9 cellular contexts compared by ENCODE assay signal in genomic region chr1:10506046-10506676, GRCh38. TPM values are rescaled to one million over a fixed set of nuclear protein-coding genes. Genes with fewer than 3 reads are reported as not detected.
DNase-seq lines count a peak whose midpoint lies in the region; ATAC-seq and TF ChIP-seq lines count a peak whose summit lies in the region.
"Not testable (repeated sequence)": the region's sequence is repeated elsewhere in the genome, so short reads cannot be mapped to it uniquely, and the experiment has no call there.
"Had no signal": no experiment of that assay in that cellular context is flagged by ENCODE, and none has a peak within 500 bp of the region (broad histone marks: within the 10 kb centered on the region; RNA-seq: fewer than 3 reads in every experiment).

No MANE protein-coding gene starts in this region.

- H3K4me1 Mint-ChIP-seq in CD4-positive, alpha-beta T cell (ENCODE audit: low read depth) = peaks cover 54% of the 10 kb centered on the region
- peaks cover 30% of the 10 kb centered on the region for H3K4me1 Mint-ChIP-seq in T-helper 17 cell
- H3K4me1 Mint-ChIP-seq in mesothelial cell of epicardium = peaks cover 42% of the 10 kb centered on the region
- peaks cover 14 to 52% (median 41%) of the 10 kb centered on the region in 4 donors for H3K4me1 Mint-ChIP-seq in naive thymus-derived CD8-positive, alpha-beta T cell
- H3K4me1 Mint-ChIP-seq in stimulated activated naive B cell treated with anti-CD40 and anti-IgM and Interleukin-4, amounts not matched to agents 10 μg/mL and 1 μg/mL and 100 μg/mL, for 72 hours = peaks cover 22 to 51% of the 10 kb centered on the region in 2 donors

- not testable (repeated sequence) for H3K27me3 ChIP-seq in CD4-positive, alpha-beta T cell (ENCODE audit: control insufficient read depth, insufficient read depth, low read length)

- not testable (repeated sequence) for H3K9me3 Mint-ChIP-seq in CD4-positive, alpha-beta T cell; mesothelial cell of epicardium; naive thymus-derived CD8-positive, alpha-beta T cell; stimulated activated naive B cell treated with anti-CD40 and anti-IgM and Interleukin-4, amounts not matched to agents 10 μg/mL and 1 μg/mL and 100 μg/mL, for 72 hours

- H3K27me3 Mint-ChIP-seq in CD4-positive, alpha-beta T cell; T-helper 17 cell; mesothelial cell of epicardium (ENCODE audit: low read depth); naive thymus-derived CD8-positive, alpha-beta T cell; stimulated activated naive B cell treated with anti-CD40 and anti-IgM and Interleukin-4, amounts not matched to agents 10 μg/mL and 1 μg/mL and 100 μg/mL, for 72 hours: not testable (repeated sequence)

- peak overlapping the region; percentile 53 for H3K27ac Mint-ChIP-seq in CD4-positive, alpha-beta T cell
- peak overlapping the region; percentile 54 for H3K27ac Mint-ChIP-seq in T-helper 17 cell
- H3K27ac Mint-ChIP-seq in mesothelial cell of epicardium = peak overlapping the region; percentile 47
- peak overlapping the region in 6 of 10 donors; percentile 19 to 70 (median 42) for H3K27ac Mint-ChIP-seq in naive thymus-derived CD8-positive, alpha-beta T cell
- peak overlapping the region; percentile 81 for H3K27ac Mint-ChIP-seq in stimulated activated naive B cell treated with anti-CD40 and anti-IgM and Interleukin-4, amounts not matched to agents 10 μg/mL and 1 μg/mL and 100 μg/mL, for 72 hours

- not testable (repeated sequence) for H3K36me3 Mint-ChIP-seq in CD4-positive, alpha-beta T cell (ENCODE audit: low read depth); T-helper 17 cell (ENCODE audit: low read depth); mesothelial cell of epicardium; stimulated activated naive B cell treated with anti-CD40 and anti-IgM and Interleukin-4, amounts not matched to agents 10 μg/mL and 1 μg/mL and 100 μg/mL, for 72 hours
- H3K36me3 Mint-ChIP-seq in naive thymus-derived CD8-positive, alpha-beta T cell = peaks cover 0 to 13% (median 0%) of the 10 kb centered on the region in 3 donors

- H3K27ac ChIP-seq in CD4-positive, alpha-beta T cell (ENCODE audit: low read depth, low read length) = not testable (repeated sequence)
- H3K27ac ChIP-seq in RWPE1 = peak overlapping the region; percentile 16; the same call in 1 of the 2 replicates

- TF ChIP-seq CTCF in CD4-positive, alpha-beta T cell (IDR thresholded peaks at IDR 0.05); RWPE1 (conservative IDR thresholded peaks at IDR 0.05; ENCODE audit: low read depth); mesothelial cell of epicardium (IDR thresholded peaks at IDR 0.05; ENCODE audit: unreplicated experiment): not testable (repeated sequence)

- not testable (repeated sequence) for H3K9me3 ChIP-seq in CD4-positive, alpha-beta T cell (ENCODE audit: control insufficient read depth, low read length); T-helper 17 cell (ENCODE audit: control insufficient read depth, low read length, poor library complexity, severe bottlenecking)

- POLR2A ChIA-PET in CD4-positive, alpha-beta T cell (lab: Charles Lee) = interaction anchor here (4.9 kb wide), 1 partner anchor 11 kb away, joined by 33 read pairs; no protein-coding TSS in a partner anchor
- POLR2A ChIA-PET in RWPE1 (lab: Yijun Ruan, JAX; ENCODE audit: low non-redundant PET) = interaction anchor here (0.6 kb wide), 2 partner anchors 356 to 1305 kb away, joined by 5 to 7 read pairs; no protein-coding TSS in a partner anchor
- POLR2A ChIA-PET in naive thymus-derived CD8-positive, alpha-beta T cell (lab: Charles Lee) = interaction anchor here (3.9 kb wide), 1 partner anchor 10 kb away, joined by 16 read pairs; no protein-coding TSS in a partner anchor

- H3K4me3 Mint-ChIP-seq in CD4-positive, alpha-beta T cell; T-helper 17 cell; mesothelial cell of epicardium; naive thymus-derived CD8-positive, alpha-beta T cell; stimulated activated naive B cell treated with anti-CD40 and anti-IgM and Interleukin-4, amounts not matched to agents 10 μg/mL and 1 μg/mL and 100 μg/mL, for 72 hours: not testable (repeated sequence)

- CTCF ChIA-PET in CD4-positive, alpha-beta T cell (lab: Charles Lee) = interaction anchor here (0.7 to 9.0 kb wide), 5 partner anchors 11 to 361 kb away, joined by 3 to 126 read pairs (median 8); partner anchors contain the start of gene CENPS
- CTCF ChIA-PET in RWPE1 (lab: Yijun Ruan, JAX) = interaction anchor here (1.3 to 2.7 kb wide), 2 partner anchors 10 to 76 kb away, joined by 8 to 22 read pairs; partner anchors contain the start of gene CENPS

- intact Hi-C loops in CD4-positive, alpha-beta T cell (cut with DNase I, micrococcal nuclease) = loop anchor here in 1 of 2 experiments (5.0 kb wide), 1 partner anchor 436 kb away; no protein-coding TSS in a partner anchor

- ATAC-seq in CD4-positive, alpha-beta T cell (ENCODE audit: poor library complexity); T-helper 17 cell; naive thymus-derived CD8-positive, alpha-beta T cell; stimulated activated naive B cell treated with anti-CD40 and anti-IgM and Interleukin-4, amounts not matched to agents 10 μg/mL and 1 μg/mL and 100 μg/mL, for 72 hours (replicated peaks): not testable (repeated sequence)

- not testable (repeated sequence) for DNase-seq in CD4-positive, alpha-beta T cell; RWPE1 (ENCODE audit: low spot score); T-helper 17 cell; mesothelial cell of epicardium (ENCODE audit: low spot score in 2 of 2, unreplicated experiment in 2 of 2); naive thymus-derived CD8-positive, alpha-beta T cell; stimulated activated naive B cell treated with anti-CD40 and anti-IgM and Interleukin-4, amounts not matched to agents 10 μg/mL and 1 μg/mL and 100 μg/mL, for 72 hours
- peak; percentile 14 for DNase-seq in activated effector memory CD4-positive, alpha-beta T cell treated with anti-CD3 and anti-CD28 coated beads, Interleukin-2, amount 50 U/mL, for 16 hours

RNA-seq across cellular contexts. Expression of gene PEX14, which starts 31.4 kb away (rescaled TPM):
- total RNA-seq in CD4-positive, alpha-beta T cell = 10 to 100 TPM; 13.3 to 14.8 TPM
- total RNA-seq in T-helper 17 cell (10 to 100 TPM; 16.0 TPM), mesothelial cell of epicardium (29.7 to 31.4 TPM (median 30.9 TPM) in 3 replicates)
- 10 to 100 TPM; 23.7 TPM for total RNA-seq in naive thymus-derived CD8-positive, alpha-beta T cell
- polyA plus RNA-seq in naive thymus-derived CD8-positive, alpha-beta T cell = 1 to 10 TPM; 3.3 to 5.5 (median 4.6) TPM

RNA-seq across cellular contexts. Expression of gene DFFA, which starts 33.8 kb away (rescaled TPM):
- total RNA-seq in CD4-positive, alpha-beta T cell = 1 to 10 TPM; 7.4 to 9.1 TPM
- total RNA-seq in T-helper 17 cell (10 to 100 TPM; 14.6 to 15.1 TPM), mesothelial cell of epicardium (51.4 to 54.8 TPM (median 53.0 TPM) in 3 replicates)
- total RNA-seq in naive thymus-derived CD8-positive, alpha-beta T cell = 10 to 100 TPM; 30.2 to 33.0 TPM
- polyA plus RNA-seq in naive thymus-derived CD8-positive, alpha-beta T cell = 10 to 100 TPM; 18.4 to 42.6 (median 20.9) TPM

RNA-seq across cellular contexts. Expression of gene CORT, which starts 56.3 kb away (rescaled TPM):
- total RNA-seq in CD4-positive, alpha-beta T cell = under 1 TPM in 1 of 2 experiments, not detected in 1; 0.25 TPM
- total RNA-seq in T-helper 17 cell (under 1 TPM; 0.42 to 0.52 TPM), mesothelial cell of epicardium (0.70 to 0.89 TPM (median 0.83 TPM) in 3 replicates)
- total RNA-seq in naive thymus-derived CD8-positive, alpha-beta T cell = under 1 TPM in 1 of 2 experiments, not detected in 1; 0.44 TPM
- under 1 TPM in 1 of 3 donors, not detected in 2; 0.22 TPM for polyA plus RNA-seq in naive thymus-derived CD8-positive, alpha-beta T cell
- total RNA-seq: Caco-2 had no signal
- polyA plus RNA-seq: CD14-positive monocyte had no signal
